Comparison of ENCODE assay signal across 24 cellular contexts in genomic region chr16:89286096-89286495, GRCh38.
"Had no signal": no experiment of that assay in that cellular context is flagged by ENCODE, and none has a peak within 500 bp of the region (broad histone marks: within the 10 kb centered on the region; RNA-seq: fewer than 3 reads in every experiment).

No MANE protein-coding gene starts in this region.

- FAIRE-seq: colon, frontal cortex had no signal

- H3K27me3 ChIP-seq: body of pancreas, esophagus muscularis mucosa, spleen, thyroid gland, upper lobe of right lung had no signal

- ATAC-seq: body of pancreas, T-helper 17 cell, upper lobe of right lung had no signal

- H3K27me3 Mint-ChIP-seq: activated naive CD8-positive, alpha-beta T cell treated with anti-CD3 and anti-CD28 coated beads, Interleukin-2, amount 10 ng/mL, durations not matched to agents 7 days and 5 days; memory B cell; T-helper 17 cell had no signal

- H3K27ac ChIP-seq: body of pancreas, esophagus muscularis mucosa, SK-N-MC, spleen, thyroid gland, upper lobe of right lung had no signal

- H3K27ac Mint-ChIP-seq: activated naive CD8-positive, alpha-beta T cell treated with anti-CD3 and anti-CD28 coated beads, Interleukin-2, amount 10 ng/mL, durations not matched to agents 7 days and 5 days; memory B cell; nephron; T-helper 17 cell had no signal

- H3K4me3 Mint-ChIP-seq: activated naive CD8-positive, alpha-beta T cell treated with anti-CD3 and anti-CD28 coated beads, Interleukin-2, amount 10 ng/mL, durations not matched to agents 7 days and 5 days; memory B cell; nephron; T-helper 17 cell had no signal

- H3K9me3 ChIP-seq: body of pancreas, esophagus muscularis mucosa, spleen, thyroid gland, upper lobe of right lung had no signal

- H3K9me3 Mint-ChIP-seq: activated naive CD8-positive, alpha-beta T cell treated with anti-CD3 and anti-CD28 coated beads, Interleukin-2, amount 10 ng/mL, durations not matched to agents 7 days and 5 days; memory B cell; nephron had no signal

- H3K4me1 ChIP-seq: body of pancreas, thyroid gland had no signal

- H3K4me3 ChIP-seq: body of pancreas, esophagus muscularis mucosa, SK-N-MC, spleen, thyroid gland, upper lobe of right lung had no signal

- H3K4me1 Mint-ChIP-seq: memory B cell, nephron had no signal

- DNase-seq: activated CD4-positive, alpha-beta T cell treated with anti-CD3 and anti-CD28 coated beads for 4 hours; activated CD4-positive, alpha-beta T cell treated with anti-CD3 and anti-CD28 coated beads, Interleukin-2, amount 50 U/mL, for 48 hours; activated CD4-positive, CD25-positive, alpha-beta regulatory T cell; activated gamma-delta T cell treated with Interleukin-2 at 50 U/mL for 16 hours; activated naive CD8-positive, alpha-beta T cell treated with anti-CD3 and anti-CD28 coated beads, Interleukin-2, amount 10 ng/mL, durations not matched to agents 7 days and 5 days; amygdala; body of pancreas; caudate nucleus; effector memory CD4-positive, alpha-beta T cell; hypothalamus; spleen; stimulated activated CD4-positive, alpha-beta T cell treated with anti-CD3 and anti-CD28 coated beads, Interleukin-4, amount 100 ng/mL, for 1 hour; stimulated activated naive CD4-positive, alpha-beta T cell treated with Interleukin-2 at 50 U/mL for 16 hours; substantia nigra; SW 1271; T-helper 17 cell; thyroid gland; upper lobe of right lung had no signal
